In the genomic region with DNA sequence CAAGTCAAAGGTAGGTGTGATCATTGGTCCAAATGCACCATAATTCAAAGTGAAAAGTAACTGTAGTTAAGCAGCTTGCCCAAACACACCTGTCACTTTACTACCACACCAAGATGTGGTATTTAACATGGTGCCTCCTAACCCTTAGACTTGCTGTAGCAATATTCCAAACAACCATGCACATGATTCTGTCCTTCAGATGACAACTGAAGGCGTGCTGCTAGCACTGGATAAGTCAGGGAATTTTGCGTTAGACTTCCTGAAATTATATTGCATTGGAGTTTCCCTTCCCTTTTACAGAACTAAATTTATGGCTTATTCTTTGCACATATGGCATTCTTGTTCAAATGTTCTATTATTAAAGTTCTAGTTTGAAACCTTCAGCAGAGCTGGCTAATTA, we compare ENCODE assay signal across 23 cellular contexts.
"Had no signal": no experiment of that assay in that cellular context is flagged by ENCODE, and none has a peak within 500 bp of the region (broad histone marks: within the 10 kb centered on the region; RNA-seq: fewer than 3 reads in every experiment).

No MANE protein-coding gene starts in this region.

- H3K9me3 ChIP-seq: MG63, Peyer's patch, SJCRH30 had no signal

- DNase-seq: Karpas-422, KG1, MG63, NCI-H1092, NCI-H1105 treated with DMSO at 0.1 percent for 48 hours, NCI-H1417 treated with DMSO at 0.1 percent for 48 hours, NCI-H146, NCI-H1694 treated with DMSO at 0.1 percent for 48 hours, NCI-H1930, NCI-H2081, NCI-H2107, NCI-H2227 treated with DMSO at 0.1 percent for 48 hours, NCI-H524, NCI-H526 treated with DMSO at 0.1 percent for 48 hours, NCI-H774, PC-9, Peyer's patch, SHP77 treated with DMSO at 0.1 percent for 48 hours, SJCRH30, T-helper 1 cell had no signal

- ATAC-seq: Right ventricle myocardium inferior, SK-N-SH treated with all-trans-retinoic acid at 6 μM for 48 hours had no signal

- H3K27ac ChIP-seq: HL-60, PC-9, Peyer's patch, SJCRH30 had no signal

- H3K27me3 ChIP-seq: MG63, Peyer's patch, SJCRH30 had no signal
